In genomic region chr1:161962094-161962887, GRCh38 we compare ENCODE assay signal across 8 cellular contexts.
A peak's percentile ranks its signal among the peaks of the same experiment; 100 is the strongest.
DNase-seq lines count a peak whose midpoint lies in the region; ATAC-seq and TF ChIP-seq lines count a peak whose summit lies in the region.

No MANE protein-coding gene starts in this region.

- ATAC-seq in GM18502 (IDR thresholded peaks at IDR 0.05; ENCODE audit: poor library complexity, unreplicated experiment) (peak; percentile 94), HG02642 (IDR thresholded peaks at IDR 0.05; ENCODE audit: poor library complexity, unreplicated experiment) (peak; percentile 90), RWPE2 (ENCODE audit: low read depth) (peak; percentile 88), esophagus mucosa (no peak)

- peaks cover 15% of the 10 kb centered on the region for H3K4me1 ChIP-seq in RWPE2 (ENCODE audit: insufficient read depth, poor library complexity, severe bottlenecking)

- H3K4me3 ChIP-seq in RWPE2 (ENCODE audit: severe bottlenecking): peak overlapping the region; percentile 12

- peak overlapping the region; percentile 92 for H3K27ac ChIP-seq in RWPE2 (ENCODE audit: poor library complexity, severe bottlenecking)

- TF ChIP-seq CTCF in RWPE2 (IDR thresholded peaks at IDR 0.05; ENCODE audit: poor library complexity, severe bottlenecking): no peak

- no peak for DNase-seq in RWPE2 (ENCODE audit: low spot score)
- peak; percentile 75 to 92 for DNase-seq in dermis microvascular lymphatic vessel endothelial cell (ENCODE audit: low read depth in 2 of 2)
- peak; percentile 79 for DNase-seq in pulmonary artery endothelial cell (ENCODE audit: low read depth, low spot score)
- DNase-seq in SHP77 treated with DMSO at 0.1 percent for 48 hours (lab: John Stamatoyannopoulos, UW): no peak
- no peak for DNase-seq in NCI-H146 (lab: John Stamatoyannopoulos, UW)

- H3K36me3 ChIP-seq in RWPE2 (ENCODE audit: low read depth): peaks cover 5% of the 10 kb centered on the region; the same call in 1 of the 2 replicates

- H3K27me3 ChIP-seq in RWPE2 (ENCODE audit: insufficient read depth, poor library complexity, severe bottlenecking): no peaks in the 10 kb centered on the region

- H3K9me3 ChIP-seq in RWPE2 (ENCODE audit: severe bottlenecking): no peaks in the 10 kb centered on the region

Comparison
In these comparisons a context has a peak if more than half of its experiments do, and no peak if none do; other contexts are left out.
1. DNase-seq: peak in dermis microvascular lymphatic vessel endothelial cell (2 of 2) and pulmonary artery endothelial cell (single experiment); none in RWPE2 (single experiment), SHP77 treated with DMSO at 0.1 percent for 48 hours (single experiment) and NCI-H146 (single experiment).